In genomic region chr9:16069671-16070586, GRCh38 we compare ENCODE assay signal across 1 cellular context.
TF ChIP-seq lines count a peak whose summit lies in the region.

No MANE protein-coding gene starts in this region.

TF ChIP-seq in WTC11, 78 proteins besides CTCF, POLR2A, EP300 and RAD21 (continued from another document):
- TF ChIP-seq PRDM15 (CRISPR knock-in tag; IDR thresholded peaks at IDR 0.05) (no peak), USF2 (CRISPR knock-in tag; IDR thresholded peaks at IDR 0.05) (no peak), ESRRA (CRISPR knock-in tag; IDR thresholded peaks at IDR 0.05; ENCODE audit: borderline replicate concordance) (no peak), MLX (CRISPR knock-in tag; IDR thresholded peaks at IDR 0.05) (no peak), ATF6 (CRISPR knock-in tag; IDR thresholded peaks at IDR 0.05) (no peak), IRF2 (CRISPR knock-in tag; IDR thresholded peaks at IDR 0.05; ENCODE audit: borderline replicate concordance, low read depth) (no peak), AR (CRISPR knock-in tag; IDR thresholded peaks at IDR 0.05) (no peak)
TF ChIP-seq in WTC11: peak in this region for 0.
